Comparison of ENCODE assay signal across 18 cellular contexts in the genomic region with DNA sequence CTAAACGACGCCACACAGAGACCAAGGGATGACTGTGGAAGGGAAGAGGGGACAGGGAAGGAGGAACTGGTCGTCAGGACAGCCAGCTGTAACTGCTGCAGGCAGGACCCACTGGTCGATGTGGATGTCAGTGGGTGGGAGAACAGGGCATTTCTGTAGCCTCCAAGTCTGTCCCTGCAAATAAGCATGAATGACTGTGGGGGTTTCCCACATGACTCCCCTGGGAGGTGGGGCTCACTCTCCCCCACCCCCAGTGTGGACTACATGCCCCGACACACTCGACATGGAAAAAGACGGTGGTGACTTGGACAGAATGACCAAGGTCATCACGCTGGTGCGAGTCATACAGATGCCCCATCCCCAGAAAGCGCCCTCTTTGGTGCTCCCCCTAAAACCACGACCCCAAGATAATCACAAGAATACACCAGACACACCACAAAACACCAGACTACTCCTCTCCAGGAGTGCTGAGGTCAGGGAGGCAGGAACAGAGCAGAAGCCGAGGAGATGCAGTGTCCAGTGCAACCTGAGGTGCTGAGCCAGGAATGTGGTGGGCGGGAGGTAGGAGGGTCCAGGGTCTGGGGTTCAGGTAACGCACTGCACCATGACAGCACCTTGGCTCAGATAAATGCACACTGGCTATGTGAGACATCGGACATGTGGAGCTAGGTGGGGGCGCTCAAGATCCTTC.
DNase-seq lines count a peak whose midpoint lies in the region; ATAC-seq and TF ChIP-seq lines count a peak whose summit lies in the region.
"Had no signal": no experiment of that assay in that cellular context is flagged by ENCODE, and none has a peak within 500 bp of the region (broad histone marks: within the 10 kb centered on the region; RNA-seq: fewer than 3 reads in every experiment).

No MANE protein-coding gene starts in this region.

- no peaks in the 10 kb centered on the region for H3K9me3 ChIP-seq in gastroesophageal sphincter
- H3K9me3 ChIP-seq: gastrocnemius medialis, right atrium auricular region had no signal

- no peak for TF ChIP-seq CTCF in activated B cell treated with CpG ODN at 0.5 μM for 24 hours (IDR thresholded peaks at IDR 0.05)
- TF ChIP-seq CTCF in endothelial cell (IDR thresholded peaks at IDR 0.05; ENCODE audit: unreplicated experiment) = no peak
- no peak for TF ChIP-seq CTCF in gastroesophageal sphincter (IDR thresholded peaks at IDR 0.05)

- peaks cover 99% of the 10 kb centered on the region for H3K36me3 Mint-ChIP-seq in activated T-cell treated with anti-CD3 and anti-CD28 coated beads, Interleukin-2, amount 50 U/mL, for 24 hours (ENCODE audit: low read depth)
- H3K36me3 Mint-ChIP-seq in activated B cell treated with CpG ODN at 0.5 μM for 24 hours (ENCODE audit: low read depth) (peaks cover 89% of the 10 kb centered on the region), endothelial cell (ENCODE audit: low read depth, unreplicated experiment) (peaks cover 16% of the 10 kb centered on the region)
- H3K36me3 Mint-ChIP-seq in stimulated activated memory B cell treated with anti-CD40 and anti-IgM and Interleukin-4, amounts not matched to agents 10 μg/mL and 1 μg/mL and 100 μg/mL, for 72 hours = peaks cover 94% of the 10 kb centered on the region

- no peaks in the 10 kb centered on the region for H3K27me3 ChIP-seq in gastroesophageal sphincter
- H3K27me3 ChIP-seq: gastrocnemius medialis, right atrium auricular region had no signal

- peak overlapping the region; percentile 94 for H3K27ac Mint-ChIP-seq in activated T-cell treated with anti-CD3 and anti-CD28 coated beads, Interleukin-2, amount 50 U/mL, for 24 hours
- peak overlapping the region; percentile 70 for H3K27ac Mint-ChIP-seq in activated B cell treated with CpG ODN at 0.5 μM for 24 hours
- peak overlapping the region; percentile 7 for H3K27ac Mint-ChIP-seq in endothelial cell (ENCODE audit: unreplicated experiment)
- peak overlapping the region; percentile 82 for H3K27ac Mint-ChIP-seq in stimulated activated memory B cell treated with anti-CD40 and anti-IgM and Interleukin-4, amounts not matched to agents 10 μg/mL and 1 μg/mL and 100 μg/mL, for 72 hours

- peak; percentile 49 for ATAC-seq in activated B cell treated with CpG ODN at 0.5 μM for 24 hours (ENCODE audit: low read depth)
- ATAC-seq in stimulated activated memory B cell treated with anti-CD40 and anti-IgM and Interleukin-4, amounts not matched to agents 10 μg/mL and 1 μg/mL and 100 μg/mL, for 72 hours = peak; percentile 63
- no peak for ATAC-seq in HG03460 (IDR thresholded peaks at IDR 0.05; ENCODE audit: unreplicated experiment)
- no peak for ATAC-seq in gastroesophageal sphincter
- ATAC-seq: gastrocnemius medialis had no signal

- H3K4me3 Mint-ChIP-seq in activated T-cell treated with anti-CD3 and anti-CD28 coated beads, Interleukin-2, amount 50 U/mL, for 24 hours = no peak overlapping the region
- H3K4me3 Mint-ChIP-seq in activated B cell treated with CpG ODN at 0.5 μM for 24 hours = peak overlapping the region; percentile 12
- no peak overlapping the region for H3K4me3 Mint-ChIP-seq in endothelial cell (ENCODE audit: unreplicated experiment)
- H3K4me3 Mint-ChIP-seq in stimulated activated memory B cell treated with anti-CD40 and anti-IgM and Interleukin-4, amounts not matched to agents 10 μg/mL and 1 μg/mL and 100 μg/mL, for 72 hours = peak overlapping the region; percentile 27

- peaks cover 0 to 98% of the 10 kb centered on the region in 2 donors for H3K36me3 ChIP-seq in gastroesophageal sphincter

- POLR2A ChIA-PET in activated B cell treated with CpG ODN at 0.5 μM for 24 hours (lab: Charles Lee) = interaction anchor here (1.1 kb wide), 1 partner anchor 72 kb away, joined by 3 read pairs; a partner anchor contains a TSS

- H3K4me1 Mint-ChIP-seq in activated T-cell treated with anti-CD3 and anti-CD28 coated beads, Interleukin-2, amount 50 U/mL, for 24 hours (ENCODE audit: low read depth) = peaks cover 70% of the 10 kb centered on the region
- H3K4me1 Mint-ChIP-seq in activated B cell treated with CpG ODN at 0.5 μM for 24 hours = peaks cover 28% of the 10 kb centered on the region
- no peaks in the 10 kb centered on the region for H3K4me1 Mint-ChIP-seq in endothelial cell (ENCODE audit: unreplicated experiment)
- H3K4me1 Mint-ChIP-seq in stimulated activated memory B cell treated with anti-CD40 and anti-IgM and Interleukin-4, amounts not matched to agents 10 μg/mL and 1 μg/mL and 100 μg/mL, for 72 hours = peaks cover 32% of the 10 kb centered on the region

- WGBS in gastroesophageal sphincter (ENCODE audit: low coverage in 1 of 2), 2 donors = 77 to 86% methylated on average over 8 of the region's 16 CpGs

- CTCF ChIA-PET in activated B cell treated with CpG ODN at 0.5 μM for 24 hours (lab: Charles Lee) = interaction anchor here (4.3 kb wide), 1 partner anchor 166 kb away, joined by 19 read pairs; no protein-coding TSS in a partner anchor

- intact Hi-C loops in activated B cell treated with CpG ODN at 0.5 μM for 24 hours (cut with micrococcal nuclease) = loop anchor here (2.0 kb wide), 1 partner anchor 166 kb away; no protein-coding TSS in a partner anchor

- TF ChIP-seq POLR2A in gastroesophageal sphincter (IDR thresholded peaks at IDR 0.05) = no peak

- no peaks in the 10 kb centered on the region for H3K27me3 Mint-ChIP-seq in activated T-cell treated with anti-CD3 and anti-CD28 coated beads, Interleukin-2, amount 50 U/mL, for 24 hours
- H3K27me3 Mint-ChIP-seq in activated B cell treated with CpG ODN at 0.5 μM for 24 hours = no peaks in the 10 kb centered on the region
- H3K27me3 Mint-ChIP-seq in endothelial cell (ENCODE audit: unreplicated experiment) = peaks cover 7% of the 10 kb centered on the region
- H3K27me3 Mint-ChIP-seq in stimulated activated memory B cell treated with anti-CD40 and anti-IgM and Interleukin-4, amounts not matched to agents 10 μg/mL and 1 μg/mL and 100 μg/mL, for 72 hours = no peaks in the 10 kb centered on the region

- no peaks in the 10 kb centered on the region for H3K9me3 Mint-ChIP-seq in activated T-cell treated with anti-CD3 and anti-CD28 coated beads, Interleukin-2, amount 50 U/mL, for 24 hours
- H3K9me3 Mint-ChIP-seq in activated B cell treated with CpG ODN at 0.5 μM for 24 hours (no peaks in the 10 kb centered on the region), endothelial cell (ENCODE audit: unreplicated experiment) (no peaks in the 10 kb centered on the region)
- no peaks in the 10 kb centered on the region for H3K9me3 Mint-ChIP-seq in stimulated activated memory B cell treated with anti-CD40 and anti-IgM and Interleukin-4, amounts not matched to agents 10 μg/mL and 1 μg/mL and 100 μg/mL, for 72 hours

- DNase-seq in activated T-cell treated with anti-CD3 and anti-CD28 coated beads, Interleukin-2, amount 50 U/mL, for 24 hours = no peak
- DNase-seq in activated T-cell treated with anti-CD3 and anti-CD28 coated beads for 4 hours (no peak), activated B cell treated with CpG ODN at 0.5 μM for 24 hours (no peak), endothelial cell (ENCODE audit: low spot score) (no peak), NCI-H526 (lab: John Stamatoyannopoulos, UW) (no peak)
- DNase-seq: activated CD8-positive, alpha-beta memory T cell treated with anti-CD3 and anti-CD28 coated beads, Interleukin-2, amount 50 U/mL, for 48 hours; Calu3; gastrocnemius medialis; KG1; NCI-H1092; NCI-H82 had no signal

- peaks cover 0 to 8% (median 0%) of the 10 kb centered on the region in 3 donors for H3K4me1 ChIP-seq in gastroesophageal sphincter

- no peak for TF ChIP-seq EP300 in gastroesophageal sphincter (IDR thresholded peaks at IDR 0.05)

- no peak overlapping the region for H3K4me3 ChIP-seq in gastroesophageal sphincter
- H3K4me3 ChIP-seq: coronary artery, gastrocnemius medialis, right atrium auricular region had no signal

- H3K27ac ChIP-seq in gastroesophageal sphincter = no peak overlapping the region
- H3K27ac ChIP-seq: coronary artery, epithelial cell of prostate, right atrium auricular region, VCaP had no signal

Comparison
In these comparisons a context has a peak if more than half of its experiments do, and no peak if none do; other contexts are left out.
1. H3K27ac Mint-ChIP-seq: peak in every context shown above with its lines; median percentile 94 in activated T-cell treated with anti-CD3 and anti-CD28 coated beads, Interleukin-2, amount 50 U/mL, for 24 hours; 82 in stimulated activated memory B cell treated with anti-CD40 and anti-IgM and Interleukin-4, amounts not matched to agents 10 μg/mL and 1 μg/mL and 100 μg/mL, for 72 hours; 70 in activated B cell treated with CpG ODN at 0.5 μM for 24 hours; 7 in endothelial cell.
2. H3K4me3 Mint-ChIP-seq: peak in activated B cell treated with CpG ODN at 0.5 μM for 24 hours (single experiment) and stimulated activated memory B cell treated with anti-CD40 and anti-IgM and Interleukin-4, amounts not matched to agents 10 μg/mL and 1 μg/mL and 100 μg/mL, for 72 hours (single experiment); none in activated T-cell treated with anti-CD3 and anti-CD28 coated beads, Interleukin-2, amount 50 U/mL, for 24 hours (single experiment) and endothelial cell (single experiment).
3. ATAC-seq: peak in activated B cell treated with CpG ODN at 0.5 μM for 24 hours (single experiment) and stimulated activated memory B cell treated with anti-CD40 and anti-IgM and Interleukin-4, amounts not matched to agents 10 μg/mL and 1 μg/mL and 100 μg/mL, for 72 hours (single experiment); none in HG03460 (single experiment) and gastroesophageal sphincter (single experiment).